In genomic region chr5:112824197-112824596, GRCh38 we compare ENCODE assay signal across 20 cellular contexts.
"Had no signal": no experiment of that assay in that cellular context is flagged by ENCODE, and none has a peak within 500 bp of the region (broad histone marks: within the 10 kb centered on the region; RNA-seq: fewer than 3 reads in every experiment).

No MANE protein-coding gene starts in this region.

- H3K27ac Mint-ChIP-seq: nephron progenitor cell; stimulated activated naive CD8-positive, alpha-beta T cell treated with anti-CD3 and anti-CD28 coated beads, Interleukin-15, amount 100 ng/mL, for 72 hours had no signal

- ATAC-seq: foreskin keratinocyte; heart right ventricle; left cardiac atrium; naive thymus-derived CD8-positive, alpha-beta T cell; psoas muscle; right cardiac atrium; stimulated activated naive CD8-positive, alpha-beta T cell treated with anti-CD3 and anti-CD28 coated beads, Interleukin-15, amount 100 ng/mL, for 72 hours had no signal

- H3K27me3 Mint-ChIP-seq: naive thymus-derived CD8-positive, alpha-beta T cell; stimulated activated naive CD8-positive, alpha-beta T cell treated with anti-CD3 and anti-CD28 coated beads, Interleukin-15, amount 100 ng/mL, for 72 hours had no signal

- H3K9me3 Mint-ChIP-seq: naive thymus-derived CD8-positive, alpha-beta T cell; nephron progenitor cell; stimulated activated naive CD8-positive, alpha-beta T cell treated with anti-CD3 and anti-CD28 coated beads, Interleukin-15, amount 100 ng/mL, for 72 hours had no signal

- DNase-seq: dermis blood vessel endothelial cell; effector memory CD4-positive, alpha-beta T cell; foreskin keratinocyte; glutamatergic neuron; heart right ventricle; hippocampal formation; left cardiac atrium; left lung; naive thymus-derived CD8-positive, alpha-beta T cell; nephron progenitor cell; nucleus accumbens; psoas muscle; right cardiac atrium; sigmoid colon; stimulated activated naive CD4-positive, alpha-beta T cell; stimulated activated naive CD8-positive, alpha-beta T cell treated with anti-CD3 and anti-CD28 coated beads, Interleukin-15, amount 100 ng/mL, for 72 hours; thyroid gland had no signal

- FAIRE-seq: islet of Langerhans had no signal

- H3K4me3 ChIP-seq: coronary artery, esophagus muscularis mucosa, heart right ventricle, left lung, psoas muscle, sigmoid colon, thyroid gland had no signal

- H3K4me1 ChIP-seq: esophagus muscularis mucosa, foreskin keratinocyte, heart right ventricle, left lung, psoas muscle, sigmoid colon, thyroid gland had no signal

- H3K27ac ChIP-seq: coronary artery, esophagus muscularis mucosa, foreskin keratinocyte, heart right ventricle, left lung, psoas muscle, sigmoid colon, thyroid gland had no signal

- H3K4me3 Mint-ChIP-seq: naive thymus-derived CD8-positive, alpha-beta T cell; nephron progenitor cell; stimulated activated naive CD8-positive, alpha-beta T cell treated with anti-CD3 and anti-CD28 coated beads, Interleukin-15, amount 100 ng/mL, for 72 hours had no signal

- H3K4me1 Mint-ChIP-seq: stimulated activated naive CD8-positive, alpha-beta T cell treated with anti-CD3 and anti-CD28 coated beads, Interleukin-15, amount 100 ng/mL, for 72 hours had no signal

- H3K27me3 ChIP-seq: esophagus muscularis mucosa, foreskin keratinocyte, heart right ventricle, left lung, sigmoid colon, thyroid gland had no signal

- H3K9me3 ChIP-seq: esophagus muscularis mucosa, heart right ventricle, left lung, psoas muscle, sigmoid colon, thyroid gland had no signal
